28 cellular contexts compared by ENCODE assay signal in genomic region chr20:57669626-57670025, GRCh38. TPM values are rescaled to one million over a fixed set of nuclear protein-coding genes. Genes with fewer than 3 reads are reported as not detected.
"Had no signal": no experiment of that assay in that cellular context is flagged by ENCODE, and none has a peak within 500 bp of the region (broad histone marks: within the 10 kb centered on the region; RNA-seq: fewer than 3 reads in every experiment).

No MANE protein-coding gene starts in this region.

- H3K36me3 Mint-ChIP-seq: activated naive CD4-positive, alpha-beta T cell treated with anti-CD3 and anti-CD28 coated beads, Interleukin-2, amount 10 ng/mL, durations not matched to agents 7 days and 5 days; activated naive CD8-positive, alpha-beta T cell treated with anti-CD3 and anti-CD28 coated beads for 36 hours had no signal

- H3K36me3 ChIP-seq: brain microvascular endothelial cell, cardiac muscle cell had no signal

- H3K9ac ChIP-seq: KMS-11 had no signal

- H3K27me3 ChIP-seq: brain microvascular endothelial cell, cardiac muscle cell had no signal

- H3K27ac ChIP-seq: brain microvascular endothelial cell, cardiac muscle cell, KMS-11 had no signal

- H3K4me3 ChIP-seq: cardiac muscle cell had no signal

- H3K27ac Mint-ChIP-seq: activated CD4-positive, alpha-beta memory T cell treated with anti-CD3 and anti-CD28 coated beads, Interleukin-2, amount 10 ng/mL, durations not matched to agents 7 days and 5 days; activated naive CD4-positive, alpha-beta T cell treated with anti-CD3 and anti-CD28 coated beads, Interleukin-2, amount 10 ng/mL, durations not matched to agents 7 days and 5 days; activated naive CD8-positive, alpha-beta T cell treated with anti-CD3 and anti-CD28 coated beads for 36 hours; activated T-helper 17 cell treated with anti-CD3 and anti-CD28 coated beads, Interleukin-2, amount 50 U/mL, for 72 hours had no signal

- H3K4me3 Mint-ChIP-seq: activated B cell treated with CpG ODN at 0.5 μM for 24 hours; activated CD4-positive, alpha-beta memory T cell treated with anti-CD3 and anti-CD28 coated beads, Interleukin-2, amount 10 ng/mL, durations not matched to agents 7 days and 5 days; activated naive CD4-positive, alpha-beta T cell treated with anti-CD3 and anti-CD28 coated beads, Interleukin-2, amount 10 ng/mL, durations not matched to agents 7 days and 5 days; activated naive CD8-positive, alpha-beta T cell treated with anti-CD3 and anti-CD28 coated beads for 36 hours; activated T-helper 17 cell treated with anti-CD3 and anti-CD28 coated beads, Interleukin-2, amount 50 U/mL, for 72 hours; T-helper 17 cell had no signal

- DNase-seq: activated B cell treated with CpG ODN at 0.5 μM for 24 hours; activated CD4-positive, alpha-beta memory T cell treated with anti-CD3 and anti-CD28 coated beads, Interleukin-2, amount 10 ng/mL, durations not matched to agents 7 days and 5 days; activated CD4-positive, alpha-beta T cell treated with anti-CD3 and anti-CD28 coated beads, Interleukin-2, amount 50 U/mL, for 1 hour; activated gamma-delta T cell; activated naive CD4-positive, alpha-beta T cell treated with anti-CD3 and anti-CD28 coated beads, Interleukin-2, amount 10 ng/mL, durations not matched to agents 7 days and 5 days; activated naive CD8-positive, alpha-beta T cell treated with anti-CD3 and anti-CD28 coated beads for 36 hours; activated T-cell treated with anti-CD3 and anti-CD28 coated beads for 4 hours; activated T-cell treated with anti-CD3 and anti-CD28 coated beads, Interleukin-2, amount 50 U/mL, for 48 hours; brain microvascular endothelial cell; NCI-H1092; NCI-H1417 treated with DMSO at 0.1 percent for 48 hours; NCI-H187; NCI-H2081; NCI-H2227 treated with DMSO at 0.1 percent for 48 hours; NCI-H510A; NCI-H526 treated with DMSO at 0.1 percent for 48 hours; NK-92 treated with Interleukin-12 subunit alpha and Interleukin-12 subunit beta, amount 100 ng/mL, for 24 hours; OCI-M1; RPMI8226; SHP77 treated with DMSO at 0.1 percent for 48 hours; T-helper 17 cell; T-helper 9 cell had no signal

- H3K4me2 ChIP-seq: KMS-11 had no signal

- H3K9me3 Mint-ChIP-seq: activated B cell treated with CpG ODN at 0.5 μM for 24 hours; activated CD4-positive, alpha-beta memory T cell treated with anti-CD3 and anti-CD28 coated beads, Interleukin-2, amount 10 ng/mL, durations not matched to agents 7 days and 5 days; activated naive CD4-positive, alpha-beta T cell treated with anti-CD3 and anti-CD28 coated beads, Interleukin-2, amount 10 ng/mL, durations not matched to agents 7 days and 5 days; activated naive CD8-positive, alpha-beta T cell treated with anti-CD3 and anti-CD28 coated beads for 36 hours; activated T-helper 17 cell treated with anti-CD3 and anti-CD28 coated beads, Interleukin-2, amount 50 U/mL, for 72 hours had no signal

- ATAC-seq: activated T-helper 17 cell treated with anti-CD3 and anti-CD28 coated beads, Interleukin-2, amount 50 U/mL, for 72 hours; Panc1; T-helper 17 cell had no signal

- H3K4me1 Mint-ChIP-seq: activated CD4-positive, alpha-beta memory T cell treated with anti-CD3 and anti-CD28 coated beads, Interleukin-2, amount 10 ng/mL, durations not matched to agents 7 days and 5 days; activated naive CD4-positive, alpha-beta T cell treated with anti-CD3 and anti-CD28 coated beads, Interleukin-2, amount 10 ng/mL, durations not matched to agents 7 days and 5 days; activated T-helper 17 cell treated with anti-CD3 and anti-CD28 coated beads, Interleukin-2, amount 50 U/mL, for 72 hours had no signal

- H3K27me3 Mint-ChIP-seq: activated B cell treated with CpG ODN at 0.5 μM for 24 hours; activated CD4-positive, alpha-beta memory T cell treated with anti-CD3 and anti-CD28 coated beads, Interleukin-2, amount 10 ng/mL, durations not matched to agents 7 days and 5 days; activated naive CD8-positive, alpha-beta T cell treated with anti-CD3 and anti-CD28 coated beads for 36 hours; activated T-helper 17 cell treated with anti-CD3 and anti-CD28 coated beads, Interleukin-2, amount 50 U/mL, for 72 hours; T-helper 17 cell had no signal

RNA-seq across cellular contexts. Expression of gene ZBP1, which starts 49.4 kb away (rescaled TPM):
- total RNA-seq: cardiac muscle cell, MCF 10A, SK-MEL-5 had no signal
- polyA plus RNA-seq: cardiac muscle cell had no signal
